ENCODE assay signal across 19 cellular contexts in genomic region chr9:137613738-137614523, GRCh38. TPM values are rescaled to one million over a fixed set of nuclear protein-coding genes. Genes with fewer than 3 reads are reported as not detected.
A peak's percentile ranks its signal among the peaks of the same experiment; 100 is the strongest.
DNase-seq lines count a peak whose midpoint lies in the region; ATAC-seq and TF ChIP-seq lines count a peak whose summit lies in the region.
"Had no signal": no experiment of that assay in that cellular context is flagged by ENCODE, and none has a peak within 500 bp of the region (broad histone marks: within the 10 kb centered on the region; RNA-seq: fewer than 3 reads in every experiment).

No MANE protein-coding gene starts in this region.

- TF ChIP-seq CTCF in HCT116 (IDR thresholded peaks at IDR 0.05 in 2 of 3, conservative IDR thresholded peaks at IDR 0.05 in 1 of 3; ENCODE audit: borderline replicate concordance in 1 of 3, insufficient read depth in 1 of 3, low read depth in 2 of 3, low read length in 2 of 3) = no peak
- no peak for TF ChIP-seq CTCF in VCaP (conservative IDR thresholded peaks at IDR 0.05)
- TF ChIP-seq CTCF in hepatocyte (IDR thresholded peaks at IDR 0.05; ENCODE audit: poor library complexity) = no peak

- peaks cover 41 to 60% of the 10 kb centered on the region in 2 experiments for H3K4me1 ChIP-seq in HCT116 (ENCODE audit: control insufficient read depth in 1 of 2, insufficient read depth in 2 of 2, low read length in 2 of 2)
- peaks cover 35% of the 10 kb centered on the region for H3K4me1 ChIP-seq in hepatocyte (ENCODE audit: insufficient read depth)

- H3K4me2 ChIP-seq in HCT116 (ENCODE audit: low read length) = peak overlapping the region; percentile 100
- no peak overlapping the region for H3K4me2 ChIP-seq in hepatocyte

- peaks cover 50% of the 10 kb centered on the region for H3K79me2 ChIP-seq in HCT116 (ENCODE audit: insufficient read depth, low read length)
- H3K79me2 ChIP-seq in hepatocyte = peaks cover 71% of the 10 kb centered on the region

- no TSS peak for BruUV-seq in HCT116 (replicated peaks; lab: Mats Ljungman, UMichigan)

- no peaks in the 10 kb centered on the region for H3K27me3 Mint-ChIP-seq in stimulated activated memory B cell treated with anti-CD40 and anti-IgM and Interleukin-4, amounts not matched to agents 10 μg/mL and 1 μg/mL and 100 μg/mL, for 72 hours
- H3K27me3 Mint-ChIP-seq: activated naive CD8-positive, alpha-beta T cell had no signal

- no peak for ATAC-seq in HCT116
- no peak for ATAC-seq in stimulated activated memory B cell treated with anti-CD40 and anti-IgM and Interleukin-4, amounts not matched to agents 10 μg/mL and 1 μg/mL and 100 μg/mL, for 72 hours
- no peak for ATAC-seq in HG02623 (IDR thresholded peaks at IDR 0.05; ENCODE audit: unreplicated experiment)
- ATAC-seq: left lobe of liver had no signal

- H3K9me3 Mint-ChIP-seq in stimulated activated memory B cell treated with anti-CD40 and anti-IgM and Interleukin-4, amounts not matched to agents 10 μg/mL and 1 μg/mL and 100 μg/mL, for 72 hours = no peaks in the 10 kb centered on the region

- TF ChIP-seq RAD21 in HCT116 (IDR thresholded peaks at IDR 0.05; ENCODE audit: low read depth) = no peak

- WGBS in hepatocyte (ENCODE audit: low lambda C conversion rate, missing lambda C conversion rate) = 97% methylated on average over 27 of the region's 27 CpGs

- H3K27ac ChIP-seq in HCT116 (ENCODE audit: low read depth, low read length) (peak overlapping the region; percentile 99), VCaP (peak overlapping the region; percentile 98), hepatocyte (peak overlapping the region; percentile 100)
- H3K27ac ChIP-seq: parathyroid adenoma, SK-N-MC had no signal

- H4K20me1 ChIP-seq in HCT116 (ENCODE audit: insufficient read depth) (no peaks in the 10 kb centered on the region), hepatocyte (ENCODE audit: insufficient read depth, poor library complexity, severe bottlenecking) (no peaks in the 10 kb centered on the region)

- RAD21 ChIA-PET in HCT116 (lab: Charles Lee; ENCODE audit: low non-redundant PET in 1 of 2, low total read pairs in 2 of 2, uncharacterized antibody in 2 of 2, unreplicated experiment in 2 of 2) = no interaction called here

- H3K4me3 Mint-ChIP-seq in stimulated activated memory B cell treated with anti-CD40 and anti-IgM and Interleukin-4, amounts not matched to agents 10 μg/mL and 1 μg/mL and 100 μg/mL, for 72 hours = no peak overlapping the region
- H3K4me3 Mint-ChIP-seq: activated naive CD8-positive, alpha-beta T cell had no signal

- no peak for DNase-seq in HCT116 (ENCODE audit: low read depth, low spot score)
- DNase-seq in hepatocyte (ENCODE audit: low spot score) = no peak
- DNase-seq in NCI-H1105 (lab: John Stamatoyannopoulos, UW) = no peak
- no peak for DNase-seq in NCI-H1417 treated with DMSO at 0.1 percent for 48 hours (lab: John Stamatoyannopoulos, UW)
- DNase-seq in NCI-H1694 treated with DMSO at 0.1 percent for 48 hours (lab: John Stamatoyannopoulos, UW) = no peak
- DNase-seq: activated CD4-positive, alpha-beta T cell treated with anti-CD3 and anti-CD28 coated beads, Interleukin-2, amount 50 U/mL, for 48 hours; activated T-cell treated with anti-CD3 and anti-CD28 coated beads, Interleukin-2, amount 50 U/mL, for 48 hours; dermis blood vessel endothelial cell; EL; NCI-H1105 treated with DMSO at 0.1 percent for 48 hours; NCI-H526; stimulated activated CD4-positive, alpha-beta T cell treated with anti-CD3 and anti-CD28 coated beads, Interleukin-2, amount 100 ng/mL, for 48 hours had no signal

- POLR2A ChIA-PET in HCT116 (lab: Charles Lee) = no interaction called here

- H3K9me2 ChIP-seq in HCT116 (ENCODE audit: insufficient read depth) (no peaks in the 10 kb centered on the region), hepatocyte (replicated peaks; ENCODE audit: insufficient read depth) (no peaks in the 10 kb centered on the region)

- peak overlapping the region; percentile 92 for H3K9ac ChIP-seq in HCT116 (ENCODE audit: low read length)
- H3K9ac ChIP-seq: parathyroid adenoma had no signal

- H2AFZ ChIP-seq in HCT116 (ENCODE audit: low read depth, low read length, poor library complexity, severe bottlenecking) = no peak overlapping the region
- H2AFZ ChIP-seq in hepatocyte = no peak overlapping the region
- H2AFZ ChIP-seq: parathyroid adenoma had no signal

- CTCF ChIA-PET in HCT116 (lab: Charles Lee) = no interaction called here

- H3K36me3 Mint-ChIP-seq in stimulated activated memory B cell treated with anti-CD40 and anti-IgM and Interleukin-4, amounts not matched to agents 10 μg/mL and 1 μg/mL and 100 μg/mL, for 72 hours = peaks cover 7% of the 10 kb centered on the region
- H3K36me3 Mint-ChIP-seq: activated naive CD8-positive, alpha-beta T cell had no signal

- H3K4me3 ChIP-seq in HCT116 (replicated peaks in 1 of 2; ENCODE audit: low read depth in 1 of 2, low read length in 2 of 2) (peak overlapping the region in 1 of 2 experiments; percentile 62; a peak in 1 of 4 replicates), hepatocyte (no peak overlapping the region)
- H3K4me3 ChIP-seq: SK-N-MC had no signal

- peak overlapping the region; percentile 58 for H3K27ac Mint-ChIP-seq in stimulated activated memory B cell treated with anti-CD40 and anti-IgM and Interleukin-4, amounts not matched to agents 10 μg/mL and 1 μg/mL and 100 μg/mL, for 72 hours

- TF ChIP-seq POLR2A in HCT116 (IDR thresholded peaks at IDR 0.05; ENCODE audit: borderline replicate concordance, extremely low read depth, insufficient read depth, insufficient read length) = no peak

- intact Hi-C loops in HCT116 (cut with micrococcal nuclease) = loop anchor here (5.0 kb wide), 1 partner anchor 37 kb away; the partner anchor contains the start of gene DPH7

- peaks cover 2 to 26% of the 10 kb centered on the region in 2 experiments; a peak in 2 of 4 replicates for H3K36me3 ChIP-seq in HCT116 (ENCODE audit: control insufficient read depth in 1 of 2, insufficient read depth in 2 of 2, low read length in 2 of 2)
- H3K36me3 ChIP-seq in hepatocyte (replicated peaks; ENCODE audit: insufficient read depth, low read depth) = no peaks in the 10 kb centered on the region

- no peaks in the 10 kb centered on the region for H3K27me3 ChIP-seq in HCT116 (ENCODE audit: insufficient read depth, low read length)
- no peaks in the 10 kb centered on the region for H3K27me3 ChIP-seq in hepatocyte

- H3K9me3 ChIP-seq in HCT116 (ENCODE audit: control insufficient read depth in 1 of 2, insufficient read depth in 1 of 2, low read depth in 1 of 2, low read length in 2 of 2) (no peaks in the 10 kb centered on the region), hepatocyte (ENCODE audit: low read depth) (no peaks in the 10 kb centered on the region)

- peaks cover 42% of the 10 kb centered on the region for H3K4me1 Mint-ChIP-seq in stimulated activated memory B cell treated with anti-CD40 and anti-IgM and Interleukin-4, amounts not matched to agents 10 μg/mL and 1 μg/mL and 100 μg/mL, for 72 hours

TF ChIP-seq in HCT116, 20 proteins besides CTCF, POLR2A, EP300 and RAD21 (continues in another document):
- no peak for TF ChIP-seq SP1 (IDR thresholded peaks at IDR 0.05; ENCODE audit: low read depth)
- no peak for TF ChIP-seq ATF3 (IDR thresholded peaks at IDR 0.05)
- TF ChIP-seq EGR1 (IDR thresholded peaks at IDR 0.05; ENCODE audit: low read depth) = no peak
- TF ChIP-seq EZH2 (IDR thresholded peaks at IDR 0.05) = no peak
- no peak for TF ChIP-seq YY1 (IDR thresholded peaks at IDR 0.05; ENCODE audit: extremely low read depth, insufficient replicate concordance, low read depth, low read length)
- no peak for TF ChIP-seq REST (IDR thresholded peaks at IDR 0.05; ENCODE audit: low read depth)
- TF ChIP-seq CEBPB (IDR thresholded peaks at IDR 0.05; ENCODE audit: low read depth) = no peak
- no peak for TF ChIP-seq JUND (IDR thresholded peaks at IDR 0.05)
- no peak for TF ChIP-seq ELF1 (IDR thresholded peaks at IDR 0.05; ENCODE audit: borderline replicate concordance, low read depth)

RNA-seq across cellular contexts. Expression of gene EHMT1, which starts 4.9 kb away (rescaled TPM):
- total RNA-seq in HCT116 (2021; ENCODE audit: unreplicated experiment) (86.1 TPM), hepatocyte (40.6 and 46.0 TPM in 2 replicates)
- 33.9 and 35.5 TPM in 2 replicates for polyA plus RNA-seq in HCT116 (2012)
- 47.0 and 47.7 TPM in 2 replicates for polyA plus RNA-seq in hepatocyte

RNA-seq across cellular contexts. Expression of gene ARRDC1, which starts 8.4 kb away (rescaled TPM):
- total RNA-seq in HCT116 (2021; ENCODE audit: unreplicated experiment) (82.8 TPM), hepatocyte (62.7 and 86.0 TPM in 2 replicates)
- 85.6 and 96.3 TPM in 2 replicates for polyA plus RNA-seq in HCT116 (2012)
- polyA plus RNA-seq in hepatocyte = 102 and 109 TPM in 2 replicates

RNA-seq across cellular contexts. Expression of gene ZMYND19, which starts 23.6 kb away (rescaled TPM):
- total RNA-seq in HCT116 (2021; ENCODE audit: unreplicated experiment) = 57.4 TPM
- polyA plus RNA-seq in HCT116 (2012) = 25.0 and 29.7 TPM in 2 replicates
- total RNA-seq in hepatocyte = 20.4 and 24.3 TPM in 2 replicates
- polyA plus RNA-seq in hepatocyte = 46.9 and 50.3 TPM in 2 replicates

RNA-seq across cellular contexts. Expression of gene DPH7, which starts 35.2 kb away (rescaled TPM):
- total RNA-seq in HCT116 (2021; ENCODE audit: unreplicated experiment) (54.4 TPM), hepatocyte (26.8 and 28.3 TPM in 2 replicates)
- 38.5 and 39.6 TPM in 2 replicates for polyA plus RNA-seq in HCT116 (2012)
- polyA plus RNA-seq in hepatocyte = 36.9 and 45.5 TPM in 2 replicates
